ENCODE assay signal across 10 cellular contexts in the genomic region with DNA sequence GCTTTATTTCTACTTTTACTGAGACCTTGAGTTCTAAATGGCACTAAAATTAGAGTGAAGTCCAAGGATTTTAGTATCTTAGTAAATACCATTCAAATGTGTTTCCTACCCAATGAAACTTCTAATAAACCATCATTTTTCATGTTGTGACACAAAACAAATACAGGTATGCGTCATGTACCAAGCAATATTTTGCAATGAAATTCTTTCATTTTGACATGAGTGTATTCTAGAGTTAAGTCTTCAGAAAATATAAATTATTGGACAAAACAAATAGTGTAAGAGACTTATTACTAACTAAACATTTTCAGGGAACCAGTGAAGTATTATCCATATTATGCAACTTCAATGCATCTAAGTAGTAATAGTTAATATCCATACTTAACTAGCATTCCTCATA. TPM values are rescaled to one million over a fixed set of nuclear protein-coding genes. Genes with fewer than 3 reads are reported as not detected.
"Had no signal": no experiment of that assay in that cellular context is flagged by ENCODE, and none has a peak within 500 bp of the region (broad histone marks: within the 10 kb centered on the region; RNA-seq: fewer than 3 reads in every experiment).

No MANE protein-coding gene starts in this region.

- H3K27ac ChIP-seq: GM23248 had no signal

- H2AFZ ChIP-seq: GM23248, GM23338 had no signal

- H3K9ac ChIP-seq: GM23248 had no signal

- ATAC-seq: GM23338, HCT116 had no signal

- DNase-seq: GM23248, GOT3, H7, H9, HCEC 1CT, HFFc6 had no signal

- H3K36me3 ChIP-seq: HAP-1 had no signal

- H3K9me3 ChIP-seq: HAP-1 had no signal

- FAIRE-seq: H54 had no signal

- H3K4me3 ChIP-seq: GM23248, GM23338, HAP-1 had no signal

- H3K4me1 ChIP-seq: HAP-1 had no signal

RNA-seq across cellular contexts. Expression of a gene that starts 16.5 kb away (rescaled TPM):
- total RNA-seq: H7 had no signal
